Comparison of ENCODE assay signal across 16 cellular contexts in the genomic region with DNA sequence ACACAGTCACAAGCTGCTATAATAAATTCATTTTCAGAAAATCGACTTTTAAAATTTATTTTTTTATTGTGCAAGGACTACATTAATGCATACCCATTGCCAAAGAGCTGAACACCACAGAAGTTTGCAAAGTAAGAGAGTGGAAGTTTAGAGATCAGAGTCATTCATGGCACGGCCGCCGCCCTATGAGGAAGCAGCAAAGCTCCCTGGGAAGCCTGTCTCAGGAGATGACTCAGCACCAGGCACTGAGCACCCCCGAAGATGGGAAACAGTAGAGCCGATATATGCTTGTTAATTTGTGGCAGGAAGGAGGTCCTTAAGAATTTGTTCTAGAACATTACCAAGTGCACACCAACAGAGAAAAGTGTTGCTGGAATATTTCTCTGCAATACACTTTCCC.
DNase-seq lines count a peak whose midpoint lies in the region; ATAC-seq, FAIRE-seq and TF ChIP-seq lines count a peak whose summit lies in the region.
"Had no signal": no experiment of that assay in that cellular context is flagged by ENCODE, and none has a peak within 500 bp of the region (broad histone marks: within the 10 kb centered on the region; RNA-seq: fewer than 3 reads in every experiment).

No MANE protein-coding gene starts in this region.

- H3K27me3 Mint-ChIP-seq in astrocyte (ENCODE audit: low read depth, unreplicated experiment), result no peaks in the 10 kb centered on the region
- peaks cover 0 to 3% (median 0%) of the 10 kb centered on the region in 3 donors for H3K27me3 Mint-ChIP-seq in CD14-positive monocyte (ENCODE audit: low read depth in 3 of 3)
- H3K27me3 Mint-ChIP-seq: activated naive CD8-positive, alpha-beta T cell had no signal

- H2AK5ac ChIP-seq in mesenchymal stem cell (ENCODE audit: low read length, severe bottlenecking), result no peak overlapping the region

- no peak for ATAC-seq in gastrocnemius medialis
- ATAC-seq: left colon, natural killer cell had no signal

- H3K4me3 ChIP-seq in astrocyte (ENCODE audit: insufficient read depth, low read depth, low read length) (no peak overlapping the region), mesenchymal stem cell (ENCODE audit: insufficient read depth in 1 of 2, low read depth in 1 of 2, low read length in 2 of 2) (no peak overlapping the region), gastrocnemius medialis (no peak overlapping the region), sigmoid colon (no peak overlapping the region)
- H3K4me3 ChIP-seq: tibial artery had no signal

- peaks cover 4% of the 10 kb centered on the region for H3K4me1 ChIP-seq in astrocyte (ENCODE audit: insufficient read depth, low read length)
- H3K4me1 ChIP-seq in mesenchymal stem cell (ENCODE audit: control insufficient read depth, insufficient read depth, low read depth, low read length), result no peaks in the 10 kb centered on the region
- no peaks in the 10 kb centered on the region for H3K4me1 ChIP-seq in gastrocnemius medialis
- no peaks in the 10 kb centered on the region for H3K4me1 ChIP-seq in sigmoid colon
- H3K4me1 ChIP-seq: tibial artery had no signal

- no peaks in the 10 kb centered on the region for H3K79me2 ChIP-seq in astrocyte (ENCODE audit: insufficient read depth, low read length)

- H2BK5ac ChIP-seq in mesenchymal stem cell (ENCODE audit: low read depth, low read length, poor library complexity, severe bottlenecking), result no peak overlapping the region

- H3K23ac ChIP-seq in mesenchymal stem cell (ENCODE audit: low read length in 2 of 2), result no peak overlapping the region

- peak; percentile 43 for FAIRE-seq in astrocyte (lab: Jason Lieb, UNC)

- no peaks in the 10 kb centered on the region for H4K20me1 ChIP-seq in astrocyte (ENCODE audit: insufficient read depth, low read length)

- no peaks in the 10 kb centered on the region for H3K79me1 ChIP-seq in mesenchymal stem cell (replicated peaks; ENCODE audit: low read length, poor library complexity, severe bottlenecking)

- in situ Hi-C loops in gastrocnemius medialis (cut with MboI; ENCODE audit: low sequenced_read_pairs in 4 of 4), result no loop called here
- in situ Hi-C loops in GM13976 (cut with MboI; ENCODE audit: low sequenced_read_pairs, unreplicated experiment), result no loop called here

- H3K9me3 ChIP-seq in astrocyte (ENCODE audit: insufficient read depth, low read depth, low read length) (no peaks in the 10 kb centered on the region), mesenchymal stem cell (ENCODE audit: control insufficient read depth, low read length) (no peaks in the 10 kb centered on the region), gastrocnemius medialis (no peaks in the 10 kb centered on the region), sigmoid colon (peaks cover 0 to 4% (median 0%) of the 10 kb centered on the region in 4 donors)
- H3K9me3 ChIP-seq: tibial artery had no signal

- no peak overlapping the region for H2BK12ac ChIP-seq in mesenchymal stem cell (ENCODE audit: low read length in 2 of 2)

- H3K27ac ChIP-seq in astrocyte (ENCODE audit: low read depth, low read length) (peak overlapping the region; percentile 20), mesenchymal stem cell (ENCODE audit: low read length, poor library complexity, severe bottlenecking) (no peak overlapping the region), gastrocnemius medialis (no peak overlapping the region), sigmoid colon (no peak overlapping the region)
- H3K27ac ChIP-seq: tibial artery had no signal

- peak overlapping the region; percentile 70 for H2AFZ ChIP-seq in astrocyte (ENCODE audit: low read depth, low read length)
- no peak overlapping the region for H2AFZ ChIP-seq in mesenchymal stem cell (ENCODE audit: low read depth, low read length)

- no peak overlapping the region for H2BK15ac ChIP-seq in mesenchymal stem cell (ENCODE audit: low read depth, poor library complexity, severe bottlenecking)

- H2BK120ac ChIP-seq in mesenchymal stem cell (ENCODE audit: low read depth, low read length), result no peak overlapping the region

- no peaks in the 10 kb centered on the region for H3K9me3 Mint-ChIP-seq in astrocyte (ENCODE audit: unreplicated experiment)
- H3K9me3 Mint-ChIP-seq in CD14-positive monocyte, result peaks cover 5 to 15% (median 8%) of the 10 kb centered on the region in 7 donors

- TF ChIP-seq POLR2A in gastrocnemius medialis (IDR thresholded peaks at IDR 0.05) (no peak), sigmoid colon (IDR thresholded peaks at IDR 0.05) (no peak)

- H3K9ac ChIP-seq in astrocyte (ENCODE audit: low read length), result no peak overlapping the region
- H3K9ac ChIP-seq in mesenchymal stem cell (ENCODE audit: low read length), result no peak overlapping the region

- peak; percentile 50 for DNase-seq in AG08395 (ENCODE audit: low spot score)
- DNase-seq in LHCN-M2 (ENCODE audit: low read depth), result peak; percentile 29
- DNase-seq in astrocyte (ENCODE audit: low read depth), result peak; percentile 79
- DNase-seq in mesenchymal stem cell, result peak; percentile 51
- no peak for DNase-seq in gastrocnemius medialis
- no peak for DNase-seq in sigmoid colon
- no peak for DNase-seq in GM13976 (ENCODE audit: low spot score)
- no peak for DNase-seq in CD14-positive monocyte (ENCODE audit: low spot score)
- DNase-seq: DMS 273 treated with DMSO at 0.1 percent for 48 hours, left colon, natural killer cell, NCI-H1417, NCI-H526 treated with DMSO at 0.1 percent for 48 hours, SIG-M5, tibial artery had no signal

- no peak for TF ChIP-seq CTCF in astrocyte (IDR thresholded peaks at IDR 0.05; ENCODE audit: insufficient read depth, low read depth, low read length)
- no peak for TF ChIP-seq CTCF in gastrocnemius medialis (IDR thresholded peaks at IDR 0.05 in 4 of 5, conservative IDR thresholded peaks at IDR 0.05 in 1 of 5)
- no peak for TF ChIP-seq CTCF in sigmoid colon (IDR thresholded peaks at IDR 0.05)
- TF ChIP-seq CTCF in GM13976 (IDR thresholded peaks at IDR 0.05; ENCODE audit: borderline replicate concordance, control extremely low read depth, extremely low read depth, insufficient read depth, missing control alignments), result no peak
- TF ChIP-seq CTCF in CD14-positive monocyte (IDR thresholded peaks at IDR 0.05), result no peak

- H4K91ac ChIP-seq in mesenchymal stem cell (ENCODE audit: low read length), result no peak overlapping the region

- no peaks in the 10 kb centered on the region for H3K36me3 Mint-ChIP-seq in astrocyte (ENCODE audit: low read depth, unreplicated experiment)
- no peaks in the 10 kb centered on the region for H3K36me3 Mint-ChIP-seq in CD14-positive monocyte
- H3K36me3 Mint-ChIP-seq: activated naive CD8-positive, alpha-beta T cell; natural killer cell had no signal

- H3K14ac ChIP-seq in mesenchymal stem cell (ENCODE audit: low read length in 2 of 2), result no peak overlapping the region

- H3K18ac ChIP-seq in mesenchymal stem cell (ENCODE audit: low read depth in 1 of 2, low read length in 2 of 2), result no peak overlapping the region

- H3K36me3 ChIP-seq in astrocyte (ENCODE audit: insufficient read depth, low read length) (no peaks in the 10 kb centered on the region), mesenchymal stem cell (ENCODE audit: control insufficient read depth in 1 of 2, insufficient read depth in 2 of 2, low read depth in 1 of 2, low read length in 2 of 2) (no peaks in the 10 kb centered on the region), gastrocnemius medialis (no peaks in the 10 kb centered on the region), sigmoid colon (no peaks in the 10 kb centered on the region)
- H3K36me3 ChIP-seq: tibial artery had no signal

- no peak overlapping the region for H3K4ac ChIP-seq in mesenchymal stem cell (ENCODE audit: low read depth in 1 of 2, low read length in 2 of 2)

- H3K4me1 Mint-ChIP-seq in astrocyte (ENCODE audit: low read depth, unreplicated experiment) (peaks cover 21% of the 10 kb centered on the region), CD14-positive monocyte (no peaks in the 10 kb centered on the region)
- H3K4me1 Mint-ChIP-seq: natural killer cell had no signal

- H3K27me3 ChIP-seq in astrocyte (ENCODE audit: insufficient read depth, low read length), result no peaks in the 10 kb centered on the region
- no peaks in the 10 kb centered on the region for H3K27me3 ChIP-seq in mesenchymal stem cell (ENCODE audit: control insufficient read depth in 1 of 2, insufficient read depth in 1 of 2, low read length in 2 of 2)
- H3K27me3 ChIP-seq in gastrocnemius medialis, result no peaks in the 10 kb centered on the region
- H3K27me3 ChIP-seq in sigmoid colon, result no peaks in the 10 kb centered on the region
- H3K27me3 ChIP-seq: tibial artery had no signal

- peak overlapping the region; percentile 52 for H3K4me2 ChIP-seq in astrocyte (ENCODE audit: low read length)
- no peak overlapping the region for H3K4me2 ChIP-seq in mesenchymal stem cell (ENCODE audit: low read length, poor library complexity, severe bottlenecking)

- no peak for TF ChIP-seq EP300 in sigmoid colon (IDR thresholded peaks at IDR 0.05)

- H4K8ac ChIP-seq in mesenchymal stem cell (ENCODE audit: low read length), result peak overlapping the region; percentile 75

- WGBS in mesenchymal stem cell, result 47% methylated on average over 5 of the region's 6 CpGs
- 54 to 67% methylated on average over 6 of the region's 6 CpGs for WGBS in sigmoid colon, 2 donors

- H3K27ac Mint-ChIP-seq in astrocyte (ENCODE audit: unreplicated experiment) (peak overlapping the region; percentile 67), CD14-positive monocyte (no peak overlapping the region)
- H3K27ac Mint-ChIP-seq: activated naive CD8-positive, alpha-beta T cell; natural killer cell had no signal

- H3K4me3 Mint-ChIP-seq in astrocyte (ENCODE audit: unreplicated experiment), result no peak overlapping the region
- H3K4me3 Mint-ChIP-seq in CD14-positive monocyte, result no peak overlapping the region
- H3K4me3 Mint-ChIP-seq: activated naive CD8-positive, alpha-beta T cell; natural killer cell had no signal

- intact Hi-C loops in gastrocnemius medialis (cut with DNase I; ENCODE audit: low total_unique reads), result no loop called here
- intact Hi-C loops in sigmoid colon (cut with DNase I), result no loop called here
- intact Hi-C loops in CD14-positive monocyte (cut with micrococcal nuclease), result no loop called here

Comparison
In these comparisons a context has a peak if more than half of its experiments do, and no peak if none do; other contexts are left out.
1. DNase-seq: peak in AG08395 (single experiment), LHCN-M2 (single experiment), astrocyte (single experiment) and mesenchymal stem cell (single experiment); none in gastrocnemius medialis (0 of 2), sigmoid colon (single experiment), GM13976 (single experiment) and CD14-positive monocyte (single experiment).